ENCODE assay signal across 12 cellular contexts in genomic region chr1:101781437-101781836, GRCh38.
DNase-seq lines count a peak whose midpoint lies in the region; ATAC-seq and TF ChIP-seq lines count a peak whose summit lies in the region.
"Had no signal": no experiment of that assay in that cellular context is flagged by ENCODE, and none has a peak within 500 bp of the region (broad histone marks: within the 10 kb centered on the region; RNA-seq: fewer than 3 reads in every experiment).

No MANE protein-coding gene starts in this region.

- H3K4me1 ChIP-seq in transverse colon = no peaks in the 10 kb centered on the region
- no peaks in the 10 kb centered on the region for H3K4me1 ChIP-seq in spleen

- no peaks in the 10 kb centered on the region for H3K9me3 ChIP-seq in transverse colon
- H3K9me3 ChIP-seq in spleen = no peaks in the 10 kb centered on the region

- WGBS in transverse colon (ENCODE audit: low coverage in 1 of 2), 2 donors = 23 to 29% methylated on average over 3 of the region's 3 CpGs
- 19 to 25% (median 20%) methylated on average over 3 of the region's 3 CpGs for WGBS in spleen, 5 donors

- H3K4me3 ChIP-seq in transverse colon (no peak overlapping the region), spleen (no peak overlapping the region)

- no peak for TF ChIP-seq CTCF in transverse colon (IDR thresholded peaks at IDR 0.05)
- TF ChIP-seq CTCF in spleen (IDR thresholded peaks at IDR 0.05 in 8 of 11, conservative IDR thresholded peaks at IDR 0.05 in 3 of 11) = no peak

- in situ Hi-C loops in transverse colon (cut with MboI; ENCODE audit: low pct_ligation_motif_present in 1 of 4, low pct_unique_long_range_greater_than_20kb in 1 of 4, low sequenced_read_pairs in 3 of 4) = no loop called here

- H3K27me3 ChIP-seq in transverse colon = no peaks in the 10 kb centered on the region
- H3K27me3 ChIP-seq in spleen (replicated peaks in 1 of 7) = no peaks in the 10 kb centered on the region

- no peak for TF ChIP-seq POLR2A in transverse colon (IDR thresholded peaks at IDR 0.05)
- no peak for TF ChIP-seq POLR2A in spleen (IDR thresholded peaks at IDR 0.05)

- H3K27ac ChIP-seq in transverse colon (no peak overlapping the region), spleen (no peak overlapping the region)

- H3K36me3 ChIP-seq in transverse colon = no peaks in the 10 kb centered on the region
- H3K36me3 ChIP-seq in spleen = no peaks in the 10 kb centered on the region

- no peak for DNase-seq in left cardiac atrium
- DNase-seq in left ventricle myocardium superior = no peak
- peak; percentile 75 for DNase-seq in NCI-H774 (lab: John Stamatoyannopoulos, UW)
- DNase-seq in cerebellum (ENCODE audit: low spot score) = peak; percentile 58
- no peak for DNase-seq in transverse colon
- DNase-seq in spleen = no peak
- DNase-seq: activated CD8-positive, alpha-beta memory T cell treated with anti-CD3 and anti-CD28 coated beads, Interleukin-2, amount 50 U/mL, for 4 hours; dermis blood vessel endothelial cell; left colon; stimulated activated CD4-positive, alpha-beta T cell treated with anti-CD3 and anti-CD28 coated beads, Interleukin-2, amount 100 ng/mL, for 24 hours had no signal

- ATAC-seq in left cardiac atrium (peak; percentile 45 to 47), left ventricle myocardium superior (no peak), GM21360 (IDR thresholded peaks at IDR 0.05; ENCODE audit: unreplicated experiment) (no peak), HG02588 (IDR thresholded peaks at IDR 0.05; ENCODE audit: unreplicated experiment) (no peak)
- ATAC-seq: left colon had no signal

- intact Hi-C loops in left cardiac atrium (cut with DNase I) = no loop called here
- intact Hi-C loops in left ventricle myocardium superior (cut with micrococcal nuclease) = no loop called here
- intact Hi-C loops in transverse colon (cut with DNase I; ENCODE audit: low total_unique reads) = no loop called here
- intact Hi-C loops in spleen (cut with DNase I; ENCODE audit: low total_unique reads) = no loop called here

- no peak for TF ChIP-seq EP300 in transverse colon (IDR thresholded peaks at IDR 0.05; ENCODE audit: low read depth)

Comparison
In these comparisons a context has a peak if more than half of its experiments do, and no peak if none do; other contexts are left out.
1. ATAC-seq: peak in left cardiac atrium (2 of 2); none in left ventricle myocardium superior (single experiment), GM21360 (single experiment) and HG02588 (single experiment).
2. DNase-seq: peak in NCI-H774 (single experiment) and cerebellum (single experiment); none in left cardiac atrium (single experiment), left ventricle myocardium superior (single experiment), transverse colon (single experiment) and spleen (single experiment).